2 cellular contexts compared by ENCODE assay signal in the genomic region with DNA sequence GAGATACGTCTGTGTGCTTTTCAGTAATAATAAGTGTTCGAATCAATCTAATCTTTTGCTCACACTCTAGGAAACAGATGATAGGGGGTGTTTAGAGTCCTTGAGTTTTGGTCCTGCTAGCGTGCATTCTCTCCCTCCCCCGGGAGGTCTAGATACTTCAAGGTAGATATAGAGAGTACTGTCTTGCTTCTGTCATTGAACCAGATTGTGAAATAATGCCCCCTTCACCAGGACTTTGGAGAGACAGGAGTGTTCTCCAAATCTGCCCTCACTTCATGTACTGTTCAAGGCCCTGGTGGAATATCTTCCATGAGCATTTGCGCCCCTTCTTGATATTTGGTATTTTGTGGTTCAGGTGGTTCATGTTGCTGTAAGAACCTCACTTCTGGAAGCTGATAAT.
TF ChIP-seq lines count a peak whose summit lies in the region.

No MANE protein-coding gene starts in this region.

TF ChIP-seq in IMR-90, 13 proteins besides CTCF, POLR2A, EP300 and RAD21:
- TF ChIP-seq MAZ (IDR thresholded peaks at IDR 0.05; ENCODE audit: borderline replicate concordance, low read depth, low read length) (no peak), CEBPB (IDR thresholded peaks at IDR 0.05; ENCODE audit: low read depth, low read length) (no peak), MAFK (IDR thresholded peaks at IDR 0.05; ENCODE audit: low read depth, low read length) (no peak), CHD1 (IDR thresholded peaks at IDR 0.05; ENCODE audit: low read depth, low read length) (no peak), FOS (IDR thresholded peaks at IDR 0.05; ENCODE audit: low read depth, low read length) (no peak), RCOR1 (IDR thresholded peaks at IDR 0.05; ENCODE audit: insufficient replicate concordance, low read length) (no peak), MXI1 (IDR thresholded peaks at IDR 0.05; ENCODE audit: borderline replicate concordance, low read depth, low read length) (no peak), BHLHE40 (IDR thresholded peaks at IDR 0.05; ENCODE audit: low read depth, low read length) (no peak)

TF ChIP-seq in GM12878, 131 proteins besides CTCF, POLR2A, EP300 and RAD21:
- TF ChIP-seq SREBF1 (IDR thresholded peaks at IDR 0.05; ENCODE audit: low read length) (no peak), ZNF24 (IDR thresholded peaks at IDR 0.05) (no peak), MTA2 (IDR thresholded peaks at IDR 0.05; ENCODE audit: low read depth) (no peak), RELA (IDR thresholded peaks at IDR 0.05; ENCODE audit: borderline replicate concordance, partially characterized antibody) (no peak), STAT1 (conservative IDR thresholded peaks at IDR 0.05) (no peak), SKIL (IDR thresholded peaks at IDR 0.05; ENCODE audit: low read depth, poor library complexity, severe bottlenecking) (no peak), EED (IDR thresholded peaks at IDR 0.05; ENCODE audit: low read depth) (no peak), LARP7 (IDR thresholded peaks at IDR 0.05) (no peak)
